In the genomic region with DNA sequence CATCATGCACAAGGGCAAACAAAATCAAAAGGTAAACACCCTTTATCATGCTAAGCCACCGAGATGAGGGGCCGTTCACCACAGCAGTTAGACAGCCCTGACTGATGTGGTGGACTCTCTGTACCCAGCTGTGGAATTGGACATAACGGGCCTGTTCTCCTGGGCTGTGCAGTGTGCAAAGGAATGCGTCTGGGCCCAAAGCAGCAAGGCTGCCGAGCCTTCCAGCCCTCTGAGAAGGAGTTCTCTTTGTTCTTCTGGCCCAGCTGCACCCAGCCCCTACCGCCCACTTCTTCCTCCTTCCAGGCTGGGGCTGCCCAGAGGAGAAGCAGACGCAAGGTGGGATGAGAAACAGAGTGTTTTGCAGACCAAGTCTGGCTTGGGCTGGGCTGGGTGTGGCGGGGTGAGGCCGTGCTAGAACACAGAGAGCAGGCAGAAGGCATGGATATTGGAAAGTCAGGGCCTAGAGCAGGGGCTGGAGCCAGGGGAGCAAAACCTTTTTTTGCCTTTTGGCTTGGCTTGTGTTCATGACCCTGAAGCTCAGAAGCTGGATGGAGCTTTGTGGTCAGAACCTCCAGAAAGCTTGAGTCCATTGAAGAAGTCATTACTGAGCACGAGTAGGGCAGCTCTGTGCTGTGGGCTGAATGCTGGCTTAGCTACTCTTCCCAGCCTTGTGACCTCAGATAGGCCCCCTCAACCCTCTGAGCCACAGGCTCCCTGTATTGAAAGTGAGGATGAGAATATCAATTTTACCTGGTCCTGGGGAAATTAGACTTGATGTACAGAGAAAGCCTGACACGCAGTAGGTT, we compare ENCODE assay signal across 13 cellular contexts. TPM values are rescaled to one million over a fixed set of nuclear protein-coding genes. Genes with fewer than 3 reads are reported as not detected.
A peak's percentile ranks its signal among the peaks of the same experiment; 100 is the strongest.
DNase-seq lines count a peak whose midpoint lies in the region; ATAC-seq and TF ChIP-seq lines count a peak whose summit lies in the region.
"Had no signal": no experiment of that assay in that cellular context is flagged by ENCODE, and none has a peak within 500 bp of the region (broad histone marks: within the 10 kb centered on the region; RNA-seq: fewer than 3 reads in every experiment).

No MANE protein-coding gene starts in this region.

- 53 to 64% (median 63%) methylated on average over 11 of the region's 11 CpGs for WGBS in adipose tissue, 3 donors
- 66 to 69% methylated on average over 9 to 11 of the region's 11 CpGs for WGBS in upper lobe of left lung, 2 donors
- 83% methylated on average over 9 of the region's 11 CpGs for WGBS in mesenchymal stem cell

- H3K23ac ChIP-seq in mesenchymal stem cell (ENCODE audit: low read length in 2 of 2), result no peak overlapping the region

- H3K36me3 Mint-ChIP-seq in neural progenitor cell, result no peaks in the 10 kb centered on the region
- H3K36me3 Mint-ChIP-seq: activated naive CD4-positive, alpha-beta T cell treated with anti-CD3 and anti-CD28 coated beads, Interleukin-2, amount 50 U/mL, for 72 hours; CD8-positive, alpha-beta T cell had no signal

- H3K4me1 Mint-ChIP-seq in neural progenitor cell, result peaks cover 11% of the 10 kb centered on the region
- H3K4me1 Mint-ChIP-seq: stimulated activated naive CD8-positive, alpha-beta T cell treated with anti-CD3 and anti-CD28 coated beads, Interleukin-15, amount 100 ng/mL, for 72 hours had no signal

- no peak overlapping the region for H4K8ac ChIP-seq in mesenchymal stem cell (ENCODE audit: low read length)

- no peak overlapping the region for H2BK15ac ChIP-seq in mesenchymal stem cell (ENCODE audit: low read depth, poor library complexity, severe bottlenecking)

- H3K27ac ChIP-seq in adipose tissue (ENCODE audit: low read depth, low read length) (peak overlapping the region; percentile 64), neural progenitor cell (no peak overlapping the region), upper lobe of left lung (peak overlapping the region in 1 of 4 donors; percentile 11), mesenchymal stem cell (ENCODE audit: low read length, poor library complexity, severe bottlenecking) (no peak overlapping the region)

- H3K14ac ChIP-seq in mesenchymal stem cell (ENCODE audit: low read length in 2 of 2), result no peak overlapping the region

- H4K91ac ChIP-seq in mesenchymal stem cell (ENCODE audit: low read length), result no peak overlapping the region

- no peak overlapping the region for H2BK12ac ChIP-seq in mesenchymal stem cell (ENCODE audit: low read length in 2 of 2)

- no peaks in the 10 kb centered on the region for H3K79me2 ChIP-seq in neural progenitor cell (ENCODE audit: low read depth)

- no peak overlapping the region for H2BK5ac ChIP-seq in mesenchymal stem cell (ENCODE audit: low read depth, low read length, poor library complexity, severe bottlenecking)

- no peak overlapping the region for H3K4me3 ChIP-seq in neural progenitor cell
- H3K4me3 ChIP-seq in upper lobe of left lung, result no peak overlapping the region
- H3K4me3 ChIP-seq in mesenchymal stem cell (ENCODE audit: insufficient read depth in 1 of 2, low read depth in 1 of 2, low read length in 2 of 2), result no peak overlapping the region
- H3K4me3 ChIP-seq: MG63 had no signal

- H3K9ac ChIP-seq in neural progenitor cell (no peak overlapping the region), mesenchymal stem cell (ENCODE audit: low read length) (no peak overlapping the region)

- peaks cover 16% of the 10 kb centered on the region for H3K27me3 Mint-ChIP-seq in neural progenitor cell (ENCODE audit: insufficient read depth, low read depth)

- no peaks in the 10 kb centered on the region for H3K9me3 ChIP-seq in neural progenitor cell (ENCODE audit: low read depth)
- no peaks in the 10 kb centered on the region for H3K9me3 ChIP-seq in upper lobe of left lung
- peaks cover under 1% of the 10 kb centered on the region for H3K9me3 ChIP-seq in mesenchymal stem cell (ENCODE audit: control insufficient read depth, low read length)
- H3K9me3 ChIP-seq: MG63 had no signal

- peak; percentile 88 for DNase-seq in Right ventricle myocardium inferior (ENCODE audit: missing footprints)
- no peak for DNase-seq in neural progenitor cell (ENCODE audit: low spot score)
- DNase-seq in upper lobe of left lung, result peak; percentile 19 to 67
- no peak for DNase-seq in mesenchymal stem cell
- DNase-seq in HuH-7.5 (ENCODE audit: low spot score), result no peak
- no peak for DNase-seq in amygdala (lab: John Stamatoyannopoulos, UW)
- DNase-seq: MG63; stimulated activated CD4-positive, alpha-beta T cell treated with anti-CD3 and anti-CD28 coated beads, Interleukin-4, amount 100 ng/mL, for 4 hours had no signal

- no peak for TF ChIP-seq POLR2A in upper lobe of left lung (IDR thresholded peaks at IDR 0.05)

- H3K27me3 ChIP-seq in neural progenitor cell (no peaks in the 10 kb centered on the region), upper lobe of left lung (no peaks in the 10 kb centered on the region), mesenchymal stem cell (ENCODE audit: control insufficient read depth in 1 of 2, insufficient read depth in 1 of 2, low read length in 2 of 2) (peaks cover 33 to 53% of the 10 kb centered on the region in 2 experiments)
- H3K27me3 ChIP-seq: MG63 had no signal

- ATAC-seq in Right ventricle myocardium inferior (peak; percentile 90), upper lobe of left lung (ENCODE audit: low FRiP score in 2 of 2) (peak; percentile 20 to 84)
- ATAC-seq: activated naive CD4-positive, alpha-beta T cell treated with anti-CD3 and anti-CD28 coated beads, Interleukin-2, amount 50 U/mL, for 72 hours; CD8-positive, alpha-beta T cell; stimulated activated naive CD8-positive, alpha-beta T cell treated with anti-CD3 and anti-CD28 coated beads, Interleukin-15, amount 100 ng/mL, for 72 hours had no signal

- H3K36me3 ChIP-seq in neural progenitor cell, result no peaks in the 10 kb centered on the region
- no peaks in the 10 kb centered on the region for H3K36me3 ChIP-seq in upper lobe of left lung
- H3K36me3 ChIP-seq in mesenchymal stem cell (ENCODE audit: control insufficient read depth in 1 of 2, insufficient read depth in 2 of 2, low read depth in 1 of 2, low read length in 2 of 2), result no peaks in the 10 kb centered on the region
- H3K36me3 ChIP-seq: MG63 had no signal

- H3K4me3 Mint-ChIP-seq in neural progenitor cell, result no peak overlapping the region
- H3K4me3 Mint-ChIP-seq: CD8-positive, alpha-beta T cell; stimulated activated naive CD8-positive, alpha-beta T cell treated with anti-CD3 and anti-CD28 coated beads, Interleukin-15, amount 100 ng/mL, for 72 hours; T-helper 1 cell treated with Interleukin-12 subunit alpha and Interleukin-12 subunit beta and Interleukin-4 antibody, amounts not matched to agents 30 μg/mL and 1 μg/mL, for 36 hours had no signal

- H3K4ac ChIP-seq in mesenchymal stem cell (ENCODE audit: low read depth in 1 of 2, low read length in 2 of 2), result peak overlapping the region in 1 of 2 experiments; percentile 25

- no peak for TF ChIP-seq EP300 in upper lobe of left lung (IDR thresholded peaks at IDR 0.05)

- no peak overlapping the region for H2AFZ ChIP-seq in neural progenitor cell (replicated peaks)
- no peak overlapping the region for H2AFZ ChIP-seq in mesenchymal stem cell (ENCODE audit: low read depth, low read length)

- TF ChIP-seq CTCF in neural progenitor cell (IDR thresholded peaks at IDR 0.05), result no peak
- TF ChIP-seq CTCF in upper lobe of left lung (IDR thresholded peaks at IDR 0.05), result no peak

- H3K79me1 ChIP-seq in mesenchymal stem cell (replicated peaks; ENCODE audit: low read length, poor library complexity, severe bottlenecking), result no peaks in the 10 kb centered on the region

- intact Hi-C loops in Right ventricle myocardium inferior (cut with DNase I), result loop anchor here (1.0 to 5.0 kb wide), 2 partner anchors 80 to 138 kb away; partner anchors contain the start of gene NEURL1B

- H3K4me1 ChIP-seq in neural progenitor cell (peaks cover 8% of the 10 kb centered on the region), upper lobe of left lung (peaks cover 0 to 5% (median 1%) of the 10 kb centered on the region in 4 donors), mesenchymal stem cell (ENCODE audit: control insufficient read depth, insufficient read depth, low read depth, low read length) (no peaks in the 10 kb centered on the region)

- H2AK5ac ChIP-seq in mesenchymal stem cell (ENCODE audit: low read length, severe bottlenecking), result no peak overlapping the region

- H3K27ac Mint-ChIP-seq in neural progenitor cell, result peak overlapping the region; percentile 66
- H3K27ac Mint-ChIP-seq: activated naive CD4-positive, alpha-beta T cell treated with anti-CD3 and anti-CD28 coated beads, Interleukin-2, amount 50 U/mL, for 72 hours; CD8-positive, alpha-beta T cell; T-helper 1 cell treated with Interleukin-12 subunit alpha and Interleukin-12 subunit beta and Interleukin-4 antibody, amounts not matched to agents 30 μg/mL and 1 μg/mL, for 36 hours had no signal

- no peak overlapping the region for H3K18ac ChIP-seq in mesenchymal stem cell (ENCODE audit: low read depth in 1 of 2, low read length in 2 of 2)

- H4K20me1 ChIP-seq in neural progenitor cell (ENCODE audit: low read depth), result no peaks in the 10 kb centered on the region

- H3K4me2 ChIP-seq in neural progenitor cell (no peak overlapping the region), mesenchymal stem cell (ENCODE audit: low read length, poor library complexity, severe bottlenecking) (no peak overlapping the region)

- no peak overlapping the region for H2BK120ac ChIP-seq in mesenchymal stem cell (ENCODE audit: low read depth, low read length)

- H3F3A ChIP-seq in neural progenitor cell (ENCODE audit: low read depth), result peaks cover under 1% of the 10 kb centered on the region

- H3K9me3 Mint-ChIP-seq in neural progenitor cell, result no peaks in the 10 kb centered on the region
- H3K9me3 Mint-ChIP-seq: activated naive CD4-positive, alpha-beta T cell treated with anti-CD3 and anti-CD28 coated beads, Interleukin-2, amount 50 U/mL, for 72 hours; CD8-positive, alpha-beta T cell; stimulated activated naive CD8-positive, alpha-beta T cell treated with anti-CD3 and anti-CD28 coated beads, Interleukin-15, amount 100 ng/mL, for 72 hours; T-helper 1 cell treated with Interleukin-12 subunit alpha and Interleukin-12 subunit beta and Interleukin-4 antibody, amounts not matched to agents 30 μg/mL and 1 μg/mL, for 36 hours had no signal

RNA-seq across cellular contexts. Expression of gene SH3PXD2B, which starts 49.8 kb away (rescaled TPM):
- polyA plus RNA-seq in adipose tissue, result 10 to 100 TPM in 1 of 3 donors, 1 to 10 TPM in 2; 5.7 to 23.6 (median 9.6) TPM
- total RNA-seq in Right ventricle myocardium inferior (5.4 TPM), neural progenitor cell (ENCODE audit: low replicate concordance) (27.3 and 46.3 TPM in 2 replicates), upper lobe of left lung (10 to 100 TPM; 17.1 to 55.5 (median 43.2) TPM)
- 25.7 TPM for polyA plus RNA-seq in mesenchymal stem cell (2013, experiment 1 of 2)
- polyA plus RNA-seq in mesenchymal stem cell (2013, experiment 2 of 2), result 23.0 TPM

Comparison
In these comparisons a context has a peak if more than half of its experiments do, and no peak if none do; other contexts are left out.
1. DNase-seq: peak in Right ventricle myocardium inferior (single experiment) and upper lobe of left lung (2 of 2); none in neural progenitor cell (single experiment), mesenchymal stem cell (single experiment), HuH-7.5 (single experiment) and amygdala (0 of 56).